Comparison of ENCODE assay signal across 8 cellular contexts in the genomic region with DNA sequence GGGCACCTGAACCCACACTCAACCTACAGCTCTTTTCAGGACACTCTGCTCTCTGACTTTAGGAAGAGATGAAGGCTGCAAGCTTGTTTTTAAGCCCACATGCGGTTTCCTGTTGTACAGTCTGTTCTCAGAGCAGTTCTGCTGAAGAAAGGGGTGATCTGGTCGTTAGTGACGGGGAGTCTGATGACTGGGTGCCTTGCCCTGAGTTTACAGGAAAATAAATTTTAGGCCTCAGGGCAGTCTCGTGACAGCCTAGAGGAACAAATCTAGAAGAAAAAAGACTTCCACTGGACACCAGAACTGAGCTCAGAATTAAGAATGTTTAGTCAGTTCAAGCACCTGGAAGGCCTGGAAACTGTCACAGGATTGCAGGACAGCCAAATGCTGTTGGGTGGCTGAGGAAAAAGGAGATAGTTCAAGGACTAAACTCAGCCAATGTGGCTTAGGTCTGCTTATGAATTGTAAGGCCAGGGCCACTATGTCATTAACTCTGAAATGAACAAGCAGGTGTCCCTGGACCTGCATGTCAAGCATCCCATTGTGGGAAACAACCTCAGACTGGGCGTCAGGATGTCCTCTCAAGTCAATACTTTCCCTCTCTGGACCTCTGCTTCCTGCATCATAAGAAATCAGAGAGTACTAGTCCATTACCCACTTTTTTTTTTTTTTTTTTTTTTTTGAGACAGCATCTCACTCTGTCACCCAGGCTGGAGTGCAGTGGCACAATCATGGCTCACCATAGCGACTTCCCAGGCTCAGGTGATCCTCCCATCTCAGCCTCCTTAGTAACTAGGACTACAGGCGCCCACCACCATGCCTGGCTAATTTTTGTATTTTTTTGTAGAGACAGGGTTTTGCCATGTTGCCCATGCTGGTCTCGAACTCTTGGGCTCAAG. TPM values are rescaled to one million over a fixed set of nuclear protein-coding genes. Genes with fewer than 3 reads are reported as not detected.
A peak's percentile ranks its signal among the peaks of the same experiment; 100 is the strongest.
DNase-seq lines count a peak whose midpoint lies in the region; FAIRE-seq and TF ChIP-seq lines count a peak whose summit lies in the region.

No MANE protein-coding gene starts in this region.

- H3K4me1 ChIP-seq in effector memory CD4-positive, alpha-beta T cell (ENCODE audit: control insufficient read depth, insufficient read depth, low read length, poor library complexity, severe bottlenecking), result peaks cover 86% of the 10 kb centered on the region

- FAIRE-seq in GM19239 (lab: Jason Lieb, UNC), result no peak

- TF ChIP-seq CTCF in HFFc6 (IDR thresholded peaks at IDR 0.05), result no peak

- H3K36me3 ChIP-seq in effector memory CD4-positive, alpha-beta T cell (ENCODE audit: control insufficient read depth, insufficient read depth, low read length), result peaks cover 74% of the 10 kb centered on the region

- H3K36me3 Mint-ChIP-seq in HFFc6 (ENCODE audit: low read depth), result peaks cover 7% of the 10 kb centered on the region; the same call in 1 of the 2 replicates
- peaks cover 69% of the 10 kb centered on the region for H3K36me3 Mint-ChIP-seq in activated CD4-positive, alpha-beta memory T cell treated with anti-CD3 and anti-CD28 coated beads, Interleukin-2, amount 10 ng/mL, durations not matched to agents 7 days and 5 days (ENCODE audit: low read depth)

- H3K4me3 ChIP-seq in effector memory CD4-positive, alpha-beta T cell (ENCODE audit: insufficient read depth, low read depth, low read length, poor library complexity, severe bottlenecking), result no peak overlapping the region

- no peaks in the 10 kb centered on the region for H3K9me3 ChIP-seq in effector memory CD4-positive, alpha-beta T cell (ENCODE audit: control insufficient read depth, low read length)

- H3K27ac ChIP-seq in effector memory CD4-positive, alpha-beta T cell (ENCODE audit: insufficient read depth, low read length, poor library complexity, severe bottlenecking), result peak overlapping the region; percentile 71

- POLR2A ChIA-PET in activated CD4-positive, alpha-beta memory T cell treated with anti-CD3 and anti-CD28 coated beads, Interleukin-2, amount 10 ng/mL, durations not matched to agents 7 days and 5 days (lab: Charles Lee), result interaction anchor here (0.6 to 2.7 kb wide), 15 partner anchors 9 to 114 kb away, joined by 3 to 13 read pairs (median 6); a partner anchor contains a TSS

- peaks cover 11% of the 10 kb centered on the region for H3K4me1 Mint-ChIP-seq in HFFc6 (ENCODE audit: low read depth)
- H3K4me1 Mint-ChIP-seq in activated CD4-positive, alpha-beta memory T cell treated with anti-CD3 and anti-CD28 coated beads, Interleukin-2, amount 10 ng/mL, durations not matched to agents 7 days and 5 days, result peaks cover 67% of the 10 kb centered on the region

- H3K4me3 Mint-ChIP-seq in HFFc6, result no peak overlapping the region
- H3K4me3 Mint-ChIP-seq in activated CD4-positive, alpha-beta memory T cell treated with anti-CD3 and anti-CD28 coated beads, Interleukin-2, amount 10 ng/mL, durations not matched to agents 7 days and 5 days, result peak overlapping the region; percentile 18

- CTCF ChIA-PET in activated CD4-positive, alpha-beta memory T cell treated with anti-CD3 and anti-CD28 coated beads, Interleukin-2, amount 10 ng/mL, durations not matched to agents 7 days and 5 days (lab: Charles Lee), result interaction anchor here (0.7 to 4.2 kb wide), 4 partner anchors 14 to 179 kb away, joined by 4 to 45 read pairs (median 7); a partner anchor contains a TSS

- no peaks in the 10 kb centered on the region for H3K9me3 Mint-ChIP-seq in HFFc6
- H3K9me3 Mint-ChIP-seq in activated CD4-positive, alpha-beta memory T cell treated with anti-CD3 and anti-CD28 coated beads, Interleukin-2, amount 10 ng/mL, durations not matched to agents 7 days and 5 days, result no peaks in the 10 kb centered on the region

- no peaks in the 10 kb centered on the region; the same call in 1 of the 2 replicates for H3K27me3 Mint-ChIP-seq in HFFc6 (ENCODE audit: insufficient read depth)
- no peaks in the 10 kb centered on the region for H3K27me3 Mint-ChIP-seq in activated CD4-positive, alpha-beta memory T cell treated with anti-CD3 and anti-CD28 coated beads, Interleukin-2, amount 10 ng/mL, durations not matched to agents 7 days and 5 days

- H3K27me3 ChIP-seq in effector memory CD4-positive, alpha-beta T cell (replicated peaks; ENCODE audit: control insufficient read depth, insufficient read depth, low read length, poor library complexity, severe bottlenecking), result no peaks in the 10 kb centered on the region

- H3K27ac Mint-ChIP-seq in HFFc6, result peak overlapping the region; percentile 16; the same call in 1 of the 2 replicates
- peak overlapping the region; percentile 87 for H3K27ac Mint-ChIP-seq in activated CD4-positive, alpha-beta memory T cell treated with anti-CD3 and anti-CD28 coated beads, Interleukin-2, amount 10 ng/mL, durations not matched to agents 7 days and 5 days

- DNase-seq in HFFc6 (no peak), NCI-H2029 treated with DMSO at 0.1 percent for 48 hours (lab: John Stamatoyannopoulos, UW) (no peak), GM19239 (ENCODE audit: insufficient read length, low spot score) (no peak), putamen (ENCODE audit: low spot score) (no peak), ureter (ENCODE audit: low spot score) (no peak)
- peak; percentile 72 for DNase-seq in activated CD4-positive, alpha-beta memory T cell treated with anti-CD3 and anti-CD28 coated beads, Interleukin-2, amount 10 ng/mL, durations not matched to agents 7 days and 5 days
- peak; percentile 50 to 66 (median 57) for DNase-seq in effector memory CD4-positive, alpha-beta T cell
- peak in 2 of 3 experiments; percentile 39 to 63 for DNase-seq in stimulated activated CD4-positive, alpha-beta T cell treated with anti-CD3 and anti-CD28 coated beads, TNF-alpha, amount 100 ng/mL, for 4 hours (ENCODE audit: low read depth in 3 of 3)

RNA-seq across cellular contexts. Expression of a gene that starts 5.7 kb away (rescaled TPM):
- 10 to 100 TPM in 1 of 6 experiments, 1 to 10 TPM in 5; 8.3 to 11.3 (median 8.9) TPM for total RNA-seq in HFFc6 (2021; fragmentation: NEBNext Ultra II Directional; extraction: Animal tissue kit (Norgen Biotek cat#: 25700))
- total RNA-seq in activated CD4-positive, alpha-beta memory T cell treated with anti-CD3 and anti-CD28 coated beads, Interleukin-2, amount 10 ng/mL, durations not matched to agents 7 days and 5 days, result 10 to 100 TPM; 56.4 to 57.8 TPM
- total RNA-seq in ureter, result 57.8 TPM

RNA-seq across cellular contexts. Expression of a gene that starts 59.5 kb away (rescaled TPM):
- 10 to 100 TPM; 12.4 to 16.0 (median 13.9) TPM for total RNA-seq in HFFc6 (2021; fragmentation: NEBNext Ultra II Directional; extraction: Animal tissue kit (Norgen Biotek cat#: 25700))
- total RNA-seq in activated CD4-positive, alpha-beta memory T cell treated with anti-CD3 and anti-CD28 coated beads, Interleukin-2, amount 10 ng/mL, durations not matched to agents 7 days and 5 days, result 10 to 100 TPM; 18.6 to 19.5 TPM
- total RNA-seq in ureter, result 58.5 TPM

Comparison
In these comparisons a context has a peak if more than half of its experiments do, and no peak if none do; other contexts are left out.
1. DNase-seq: peak in activated CD4-positive, alpha-beta memory T cell treated with anti-CD3 and anti-CD28 coated beads, Interleukin-2, amount 10 ng/mL, durations not matched to agents 7 days and 5 days (single experiment), effector memory CD4-positive, alpha-beta T cell (3 of 3) and stimulated activated CD4-positive, alpha-beta T cell treated with anti-CD3 and anti-CD28 coated beads, TNF-alpha, amount 100 ng/mL, for 4 hours (2 of 3); none in HFFc6 (single experiment), NCI-H2029 treated with DMSO at 0.1 percent for 48 hours (single experiment), GM19239 (single experiment), putamen (single experiment) and ureter (single experiment).